Comparison of ENCODE assay signal across 1 cellular context in the genomic region with DNA sequence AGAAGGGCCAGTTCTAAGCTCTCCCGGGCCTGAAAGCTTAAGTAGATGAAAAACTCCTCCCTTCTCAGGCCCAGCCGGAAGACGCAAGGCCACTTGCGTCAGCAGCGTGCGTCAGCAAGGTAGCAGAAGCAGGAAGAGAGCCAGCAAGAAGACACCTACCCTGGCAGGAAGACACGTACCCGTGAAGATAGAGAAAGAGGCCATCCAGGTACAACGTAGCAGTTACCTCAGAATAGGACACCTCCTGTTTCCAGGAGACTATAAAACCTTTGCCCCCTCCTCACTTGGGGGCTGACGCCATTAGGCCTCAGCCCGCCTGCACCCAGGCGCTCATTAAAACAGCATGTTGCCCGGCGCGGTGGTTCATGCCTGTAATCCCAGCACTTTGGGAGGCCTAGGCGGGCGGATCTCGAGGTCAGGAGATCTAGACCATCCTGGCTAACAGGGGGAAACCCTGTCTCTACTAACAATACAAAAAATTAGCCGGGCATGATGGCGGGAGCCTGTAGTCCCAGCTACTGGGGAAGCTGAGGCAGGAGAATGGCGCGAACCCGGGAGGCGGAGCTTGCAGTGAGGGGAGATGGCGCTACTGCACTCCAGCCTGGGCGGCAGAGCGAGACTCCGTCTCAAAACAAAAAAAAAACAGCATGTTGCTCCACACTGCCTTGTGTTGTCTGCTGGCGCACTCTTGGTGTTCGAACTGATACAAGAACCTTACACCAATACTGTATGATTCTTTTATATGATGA.
TF ChIP-seq lines count a peak whose summit lies in the region.

No MANE protein-coding gene starts in this region.

TF ChIP-seq in K562, 482 proteins besides CTCF, POLR2A, EP300 and RAD21 (continued from another document and continues in another):
- TF ChIP-seq, protein P1, sequence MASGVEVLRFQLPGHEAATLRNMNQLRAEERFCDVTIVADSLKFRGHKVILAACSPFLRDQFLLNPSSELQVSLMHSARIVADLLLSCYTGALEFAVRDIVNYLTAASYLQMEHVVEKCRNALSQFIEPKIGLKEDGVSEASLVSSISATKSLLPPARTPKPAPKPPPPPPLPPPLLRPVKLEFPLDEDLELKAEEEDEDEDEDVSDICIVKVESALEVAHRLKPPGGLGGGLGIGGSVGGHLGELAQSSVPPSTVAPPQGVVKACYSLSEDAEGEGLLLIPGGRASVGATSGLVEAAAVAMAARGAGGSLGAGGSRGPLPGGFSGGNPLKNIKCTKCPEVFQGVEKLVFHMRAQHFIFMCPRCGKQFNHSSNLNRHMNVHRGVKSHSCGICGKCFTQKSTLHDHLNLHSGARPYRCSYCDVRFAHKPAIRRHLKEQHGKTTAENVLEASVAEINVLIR (CRISPR knock-in tag; IDR thresholded peaks at IDR 0.05) = peak; percentile 91
- no peak for TF ChIP-seq GABPB2 (CRISPR knock-in tag; conservative IDR thresholded peaks at IDR 0.05)
- TF ChIP-seq, protein P2, sequence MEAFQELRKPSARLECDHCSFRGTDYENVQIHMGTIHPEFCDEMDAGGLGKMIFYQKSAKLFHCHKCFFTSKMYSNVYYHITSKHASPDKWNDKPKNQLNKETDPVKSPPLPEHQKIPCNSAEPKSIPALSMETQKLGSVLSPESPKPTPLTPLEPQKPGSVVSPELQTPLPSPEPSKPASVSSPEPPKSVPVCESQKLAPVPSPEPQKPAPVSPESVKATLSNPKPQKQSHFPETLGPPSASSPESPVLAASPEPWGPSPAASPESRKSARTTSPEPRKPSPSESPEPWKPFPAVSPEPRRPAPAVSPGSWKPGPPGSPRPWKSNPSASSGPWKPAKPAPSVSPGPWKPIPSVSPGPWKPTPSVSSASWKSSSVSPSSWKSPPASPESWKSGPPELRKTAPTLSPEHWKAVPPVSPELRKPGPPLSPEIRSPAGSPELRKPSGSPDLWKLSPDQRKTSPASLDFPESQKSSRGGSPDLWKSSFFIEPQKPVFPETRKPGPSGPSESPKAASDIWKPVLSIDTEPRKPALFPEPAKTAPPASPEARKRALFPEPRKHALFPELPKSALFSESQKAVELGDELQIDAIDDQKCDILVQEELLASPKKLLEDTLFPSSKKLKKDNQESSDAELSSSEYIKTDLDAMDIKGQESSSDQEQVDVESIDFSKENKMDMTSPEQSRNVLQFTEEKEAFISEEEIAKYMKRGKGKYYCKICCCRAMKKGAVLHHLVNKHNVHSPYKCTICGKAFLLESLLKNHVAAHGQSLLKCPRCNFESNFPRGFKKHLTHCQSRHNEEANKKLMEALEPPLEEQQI (IDR thresholded peaks at IDR 0.05) = peak; percentile 55; the same call in 1 of the 2 replicates
- TF ChIP-seq, protein P3, sequence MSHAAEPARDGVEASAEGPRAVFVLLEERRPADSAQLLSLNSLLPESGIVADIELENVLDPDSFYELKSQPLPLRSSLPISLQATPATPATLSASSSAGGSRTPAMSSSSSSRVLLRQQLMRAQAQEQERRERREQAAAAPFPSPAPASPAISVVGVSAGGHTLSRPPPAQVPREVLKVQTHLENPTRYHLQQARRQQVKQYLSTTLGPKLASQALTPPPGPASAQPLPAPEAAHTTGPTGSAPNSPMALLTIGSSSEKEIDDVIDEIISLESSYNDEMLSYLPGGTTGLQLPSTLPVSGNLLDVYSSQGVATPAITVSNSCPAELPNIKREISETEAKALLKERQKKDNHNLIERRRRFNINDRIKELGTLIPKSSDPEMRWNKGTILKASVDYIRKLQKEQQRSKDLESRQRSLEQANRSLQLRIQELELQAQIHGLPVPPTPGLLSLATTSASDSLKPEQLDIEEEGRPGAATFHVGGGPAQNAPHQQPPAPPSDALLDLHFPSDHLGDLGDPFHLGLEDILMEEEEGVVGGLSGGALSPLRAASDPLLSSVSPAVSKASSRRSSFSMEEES (CRISPR knock-in tag; IDR thresholded peaks at IDR 0.05) = no peak
- TF ChIP-seq, protein P4, sequence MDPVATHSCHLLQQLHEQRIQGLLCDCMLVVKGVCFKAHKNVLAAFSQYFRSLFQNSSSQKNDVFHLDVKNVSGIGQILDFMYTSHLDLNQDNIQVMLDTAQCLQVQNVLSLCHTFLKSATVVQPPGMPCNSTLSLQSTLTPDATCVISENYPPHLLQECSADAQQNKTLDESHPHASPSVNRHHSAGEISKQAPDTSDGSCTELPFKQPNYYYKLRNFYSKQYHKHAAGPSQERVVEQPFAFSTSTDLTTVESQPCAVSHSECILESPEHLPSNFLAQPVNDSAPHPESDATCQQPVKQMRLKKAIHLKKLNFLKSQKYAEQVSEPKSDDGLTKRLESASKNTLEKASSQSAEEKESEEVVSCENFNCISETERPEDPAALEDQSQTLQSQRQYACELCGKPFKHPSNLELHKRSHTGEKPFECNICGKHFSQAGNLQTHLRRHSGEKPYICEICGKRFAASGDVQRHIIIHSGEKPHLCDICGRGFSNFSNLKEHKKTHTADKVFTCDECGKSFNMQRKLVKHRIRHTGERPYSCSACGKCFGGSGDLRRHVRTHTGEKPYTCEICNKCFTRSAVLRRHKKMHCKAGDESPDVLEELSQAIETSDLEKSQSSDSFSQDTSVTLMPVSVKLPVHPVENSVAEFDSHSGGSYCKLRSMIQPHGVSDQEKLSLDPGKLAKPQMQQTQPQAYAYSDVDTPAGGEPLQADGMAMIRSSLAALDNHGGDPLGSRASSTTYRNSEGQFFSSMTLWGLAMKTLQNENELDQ (CRISPR knock-in tag; IDR thresholded peaks at IDR 0.05; ENCODE audit: borderline replicate concordance) = no peak
- no peak for TF ChIP-seq NR4A1 (CRISPR knock-in tag; IDR thresholded peaks at IDR 0.05)
- no peak for TF ChIP-seq NR4A1 (tag; IDR thresholded peaks at IDR 0.05)
- TF ChIP-seq, protein P5, sequence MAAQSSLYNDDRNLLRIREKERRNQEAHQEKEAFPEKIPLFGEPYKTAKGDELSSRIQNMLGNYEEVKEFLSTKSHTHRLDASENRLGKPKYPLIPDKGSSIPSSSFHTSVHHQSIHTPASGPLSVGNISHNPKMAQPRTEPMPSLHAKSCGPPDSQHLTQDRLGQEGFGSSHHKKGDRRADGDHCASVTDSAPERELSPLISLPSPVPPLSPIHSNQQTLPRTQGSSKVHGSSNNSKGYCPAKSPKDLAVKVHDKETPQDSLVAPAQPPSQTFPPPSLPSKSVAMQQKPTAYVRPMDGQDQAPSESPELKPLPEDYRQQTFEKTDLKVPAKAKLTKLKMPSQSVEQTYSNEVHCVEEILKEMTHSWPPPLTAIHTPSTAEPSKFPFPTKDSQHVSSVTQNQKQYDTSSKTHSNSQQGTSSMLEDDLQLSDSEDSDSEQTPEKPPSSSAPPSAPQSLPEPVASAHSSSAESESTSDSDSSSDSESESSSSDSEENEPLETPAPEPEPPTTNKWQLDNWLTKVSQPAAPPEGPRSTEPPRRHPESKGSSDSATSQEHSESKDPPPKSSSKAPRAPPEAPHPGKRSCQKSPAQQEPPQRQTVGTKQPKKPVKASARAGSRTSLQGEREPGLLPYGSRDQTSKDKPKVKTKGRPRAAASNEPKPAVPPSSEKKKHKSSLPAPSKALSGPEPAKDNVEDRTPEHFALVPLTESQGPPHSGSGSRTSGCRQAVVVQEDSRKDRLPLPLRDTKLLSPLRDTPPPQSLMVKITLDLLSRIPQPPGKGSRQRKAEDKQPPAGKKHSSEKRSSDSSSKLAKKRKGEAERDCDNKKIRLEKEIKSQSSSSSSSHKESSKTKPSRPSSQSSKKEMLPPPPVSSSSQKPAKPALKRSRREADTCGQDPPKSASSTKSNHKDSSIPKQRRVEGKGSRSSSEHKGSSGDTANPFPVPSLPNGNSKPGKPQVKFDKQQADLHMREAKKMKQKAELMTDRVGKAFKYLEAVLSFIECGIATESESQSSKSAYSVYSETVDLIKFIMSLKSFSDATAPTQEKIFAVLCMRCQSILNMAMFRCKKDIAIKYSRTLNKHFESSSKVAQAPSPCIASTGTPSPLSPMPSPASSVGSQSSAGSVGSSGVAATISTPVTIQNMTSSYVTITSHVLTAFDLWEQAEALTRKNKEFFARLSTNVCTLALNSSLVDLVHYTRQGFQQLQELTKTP (IDR thresholded peaks at IDR 0.05; ENCODE audit: low read depth in 1 of 2, partially characterized antibody in 2 of 2) = peak in 1 of 2 experiments; percentile 43
- no peak for TF ChIP-seq ZKSCAN3 (CRISPR knock-in tag; IDR thresholded peaks at IDR 0.05)
- TF ChIP-seq, protein P6, sequence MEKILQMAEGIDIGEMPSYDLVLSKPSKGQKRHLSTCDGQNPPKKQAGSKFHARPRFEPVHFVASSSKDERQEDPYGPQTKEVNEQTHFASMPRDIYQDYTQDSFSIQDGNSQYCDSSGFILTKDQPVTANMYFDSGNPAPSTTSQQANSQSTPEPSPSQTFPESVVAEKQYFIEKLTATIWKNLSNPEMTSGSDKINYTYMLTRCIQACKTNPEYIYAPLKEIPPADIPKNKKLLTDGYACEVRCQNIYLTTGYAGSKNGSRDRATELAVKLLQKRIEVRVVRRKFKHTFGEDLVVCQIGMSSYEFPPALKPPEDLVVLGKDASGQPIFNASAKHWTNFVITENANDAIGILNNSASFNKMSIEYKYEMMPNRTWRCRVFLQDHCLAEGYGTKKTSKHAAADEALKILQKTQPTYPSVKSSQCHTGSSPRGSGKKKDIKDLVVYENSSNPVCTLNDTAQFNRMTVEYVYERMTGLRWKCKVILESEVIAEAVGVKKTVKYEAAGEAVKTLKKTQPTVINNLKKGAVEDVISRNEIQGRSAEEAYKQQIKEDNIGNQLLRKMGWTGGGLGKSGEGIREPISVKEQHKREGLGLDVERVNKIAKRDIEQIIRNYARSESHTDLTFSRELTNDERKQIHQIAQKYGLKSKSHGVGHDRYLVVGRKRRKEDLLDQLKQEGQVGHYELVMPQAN (IDR thresholded peaks at IDR 0.05; ENCODE audit: borderline replicate concordance) = peak; percentile 55
- TF ChIP-seq ZNF311 (CRISPR knock-in tag; IDR thresholded peaks at IDR 0.05) = no peak
- peak in 1 of 2 experiments; percentile 26; a peak in 1 of 4 replicates for TF ChIP-seq TRIM24 (IDR thresholded peaks at IDR 0.05)
- no peak for TF ChIP-seq HDAC3 (IDR thresholded peaks at IDR 0.05; ENCODE audit: borderline replicate concordance, partially characterized antibody)
- no peak for TF ChIP-seq DACH1 (IDR thresholded peaks at IDR 0.05; ENCODE audit: partially characterized antibody)
- TF ChIP-seq, protein P7, sequence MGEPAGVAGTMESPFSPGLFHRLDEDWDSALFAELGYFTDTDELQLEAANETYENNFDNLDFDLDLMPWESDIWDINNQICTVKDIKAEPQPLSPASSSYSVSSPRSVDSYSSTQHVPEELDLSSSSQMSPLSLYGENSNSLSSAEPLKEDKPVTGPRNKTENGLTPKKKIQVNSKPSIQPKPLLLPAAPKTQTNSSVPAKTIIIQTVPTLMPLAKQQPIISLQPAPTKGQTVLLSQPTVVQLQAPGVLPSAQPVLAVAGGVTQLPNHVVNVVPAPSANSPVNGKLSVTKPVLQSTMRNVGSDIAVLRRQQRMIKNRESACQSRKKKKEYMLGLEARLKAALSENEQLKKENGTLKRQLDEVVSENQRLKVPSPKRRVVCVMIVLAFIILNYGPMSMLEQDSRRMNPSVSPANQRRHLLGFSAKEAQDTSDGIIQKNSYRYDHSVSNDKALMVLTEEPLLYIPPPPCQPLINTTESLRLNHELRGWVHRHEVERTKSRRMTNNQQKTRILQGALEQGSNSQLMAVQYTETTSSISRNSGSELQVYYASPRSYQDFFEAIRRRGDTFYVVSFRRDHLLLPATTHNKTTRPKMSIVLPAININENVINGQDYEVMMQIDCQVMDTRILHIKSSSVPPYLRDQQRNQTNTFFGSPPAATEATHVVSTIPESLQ (CRISPR knock-in tag; IDR thresholded peaks at IDR 0.05) = 0 out of 2 replicates have a peak, but pooled peaks have one; percentile 25
- TF ChIP-seq SP2 (IDR thresholded peaks at IDR 0.05; ENCODE audit: extremely low read depth, low read depth, low read length, poor library complexity, severe bottlenecking) = no peak
- no peak for TF ChIP-seq ZNF239 (CRISPR knock-in tag; IDR thresholded peaks at IDR 0.05)
- TF ChIP-seq TCF7L2 (IDR thresholded peaks at IDR 0.05; ENCODE audit: low read depth, low read length) = no peak
- TF ChIP-seq, protein P8, sequence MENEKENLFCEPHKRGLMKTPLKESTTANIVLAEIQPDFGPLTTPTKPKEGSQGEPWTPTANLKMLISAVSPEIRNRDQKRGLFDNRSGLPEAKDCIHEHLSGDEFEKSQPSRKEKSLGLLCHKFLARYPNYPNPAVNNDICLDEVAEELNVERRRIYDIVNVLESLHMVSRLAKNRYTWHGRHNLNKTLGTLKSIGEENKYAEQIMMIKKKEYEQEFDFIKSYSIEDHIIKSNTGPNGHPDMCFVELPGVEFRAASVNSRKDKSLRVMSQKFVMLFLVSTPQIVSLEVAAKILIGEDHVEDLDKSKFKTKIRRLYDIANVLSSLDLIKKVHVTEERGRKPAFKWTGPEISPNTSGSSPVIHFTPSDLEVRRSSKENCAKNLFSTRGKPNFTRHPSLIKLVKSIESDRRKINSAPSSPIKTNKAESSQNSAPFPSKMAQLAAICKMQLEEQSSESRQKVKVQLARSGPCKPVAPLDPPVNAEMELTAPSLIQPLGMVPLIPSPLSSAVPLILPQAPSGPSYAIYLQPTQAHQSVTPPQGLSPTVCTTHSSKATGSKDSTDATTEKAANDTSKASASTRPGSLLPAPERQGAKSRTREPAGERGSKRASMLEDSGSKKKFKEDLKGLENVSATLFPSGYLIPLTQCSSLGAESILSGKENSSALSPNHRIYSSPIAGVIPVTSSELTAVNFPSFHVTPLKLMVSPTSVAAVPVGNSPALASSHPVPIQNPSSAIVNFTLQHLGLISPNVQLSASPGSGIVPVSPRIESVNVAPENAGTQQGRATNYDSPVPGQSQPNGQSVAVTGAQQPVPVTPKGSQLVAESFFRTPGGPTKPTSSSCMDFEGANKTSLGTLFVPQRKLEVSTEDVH (IDR thresholded peaks at IDR 0.05; ENCODE audit: low read depth, partially characterized antibody) = peak; percentile 64
- TF ChIP-seq, protein P9, sequence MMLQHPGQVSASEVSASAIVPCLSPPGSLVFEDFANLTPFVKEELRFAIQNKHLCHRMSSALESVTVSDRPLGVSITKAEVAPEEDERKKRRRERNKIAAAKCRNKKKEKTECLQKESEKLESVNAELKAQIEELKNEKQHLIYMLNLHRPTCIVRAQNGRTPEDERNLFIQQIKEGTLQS (IDR thresholded peaks at IDR 0.05) = peak; percentile 88
- TF ChIP-seq, protein P9 (CRISPR knock-in tag; conservative IDR thresholded peaks at IDR 0.05) = peak; percentile 67
- no peak for TF ChIP-seq ZNF23 (CRISPR knock-in tag; IDR thresholded peaks at IDR 0.05)
- peak in 1 of 2 experiments; percentile 75; a peak in 1 of 4 replicates for TF ChIP-seq HDAC1 (IDR thresholded peaks at IDR 0.05)
- no peak for TF ChIP-seq COPS2 (conservative IDR thresholded peaks at IDR 0.05)
- TF ChIP-seq MCM5 (IDR thresholded peaks at IDR 0.05; ENCODE audit: low read depth) = no peak
- TF ChIP-seq, protein P10, sequence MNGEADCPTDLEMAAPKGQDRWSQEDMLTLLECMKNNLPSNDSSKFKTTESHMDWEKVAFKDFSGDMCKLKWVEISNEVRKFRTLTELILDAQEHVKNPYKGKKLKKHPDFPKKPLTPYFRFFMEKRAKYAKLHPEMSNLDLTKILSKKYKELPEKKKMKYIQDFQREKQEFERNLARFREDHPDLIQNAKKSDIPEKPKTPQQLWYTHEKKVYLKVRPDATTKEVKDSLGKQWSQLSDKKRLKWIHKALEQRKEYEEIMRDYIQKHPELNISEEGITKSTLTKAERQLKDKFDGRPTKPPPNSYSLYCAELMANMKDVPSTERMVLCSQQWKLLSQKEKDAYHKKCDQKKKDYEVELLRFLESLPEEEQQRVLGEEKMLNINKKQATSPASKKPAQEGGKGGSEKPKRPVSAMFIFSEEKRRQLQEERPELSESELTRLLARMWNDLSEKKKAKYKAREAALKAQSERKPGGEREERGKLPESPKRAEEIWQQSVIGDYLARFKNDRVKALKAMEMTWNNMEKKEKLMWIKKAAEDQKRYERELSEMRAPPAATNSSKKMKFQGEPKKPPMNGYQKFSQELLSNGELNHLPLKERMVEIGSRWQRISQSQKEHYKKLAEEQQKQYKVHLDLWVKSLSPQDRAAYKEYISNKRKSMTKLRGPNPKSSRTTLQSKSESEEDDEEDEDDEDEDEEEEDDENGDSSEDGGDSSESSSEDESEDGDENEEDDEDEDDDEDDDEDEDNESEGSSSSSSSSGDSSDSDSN (IDR thresholded peaks at IDR 0.05; ENCODE audit: borderline replicate concordance in 1 of 2, low read depth in 2 of 2, low read length in 2 of 2) = no peak
